10 cellular contexts compared by ENCODE assay signal in genomic region chr20:53581444-53582311, GRCh38. TPM values are rescaled to one million over a fixed set of nuclear protein-coding genes. Genes with fewer than 3 reads are reported as not detected.
A peak's percentile ranks its signal among the peaks of the same experiment; 100 is the strongest.
DNase-seq lines count a peak whose midpoint lies in the region; ATAC-seq and TF ChIP-seq lines count a peak whose summit lies in the region.
"Had no signal": no experiment of that assay in that cellular context is flagged by ENCODE, and none has a peak within 500 bp of the region (broad histone marks: within the 10 kb centered on the region; RNA-seq: fewer than 3 reads in every experiment).

No MANE protein-coding gene starts in this region.

- ATAC-seq in lung (ENCODE audit: insufficient read depth, low FRiP score) (no peak), GM18868 (IDR thresholded peaks at IDR 0.05; ENCODE audit: unreplicated experiment) (no peak), HG03342 (IDR thresholded peaks at IDR 0.05; ENCODE audit: unreplicated experiment) (no peak)

- TF ChIP-seq POLR2A in vagina (IDR thresholded peaks at IDR 0.05): no peak

- peaks cover 82% of the 10 kb centered on the region for H3K4me1 Mint-ChIP-seq in activated T-helper 2 cell treated with anti-CD3 and anti-CD28 coated beads, Interferon-gamma antibody, Interleukin-2, Interleukin-4, amounts not matched to agents 10 μg/mL and 5 μg/mL and 100 μg/mL, durations not matched to agents 14 hours and 24 hours and 36 hours (ENCODE audit: low read depth)

- H3K36me3 ChIP-seq in lung (ENCODE audit: control insufficient read depth in 2 of 2, insufficient read depth in 2 of 2, low read length in 2 of 2) (peaks cover 14 to 18% of the 10 kb centered on the region in 2 donors), vagina (peaks cover 0 to 21% of the 10 kb centered on the region in 2 donors)

- H3K27ac Mint-ChIP-seq in activated T-helper 2 cell treated with anti-CD3 and anti-CD28 coated beads, Interferon-gamma antibody, Interleukin-2, Interleukin-4, amounts not matched to agents 10 μg/mL and 5 μg/mL and 100 μg/mL, durations not matched to agents 14 hours and 24 hours and 36 hours: peak overlapping the region; percentile 73

- intact Hi-C loops in activated T-helper 2 cell treated with anti-CD3 and anti-CD28 coated beads, Interferon-gamma antibody, Interleukin-2, Interleukin-4, amounts not matched to agents 10 μg/mL and 5 μg/mL and 100 μg/mL, durations not matched to agents 14 hours and 24 hours and 36 hours (cut with micrococcal nuclease): no loop called here
- intact Hi-C loops in vagina (cut with DNase I): no loop called here

- TF ChIP-seq CTCF in lung (IDR thresholded peaks at IDR 0.05; ENCODE audit: control extremely low read depth, extremely low read depth) (no peak), vagina (IDR thresholded peaks at IDR 0.05) (no peak)

- H3K4me3 ChIP-seq in lung (no peak overlapping the region), vagina (no peak overlapping the region)

- H3K4me1 ChIP-seq in lung (ENCODE audit: control insufficient read depth in 2 of 2, insufficient read depth in 2 of 2, low read length in 2 of 2) (peaks cover 8 to 17% of the 10 kb centered on the region in 2 donors), vagina (peaks cover 57% of the 10 kb centered on the region)

- peak; percentile 30 for DNase-seq in stimulated activated CD4-positive, alpha-beta T cell treated with anti-CD3 and anti-CD28 coated beads, Interleukin-4, amount 100 ng/mL, for 24 hours
- DNase-seq in stimulated activated CD4-positive, alpha-beta T cell treated with anti-CD3 and anti-CD28 coated beads, Interleukin-2, amount 100 ng/mL, for 48 hours: no peak
- DNase-seq in activated T-helper 2 cell treated with anti-CD3 and anti-CD28 coated beads, Interferon-gamma antibody, Interleukin-2, Interleukin-4, amounts not matched to agents 10 μg/mL and 5 μg/mL and 100 μg/mL, durations not matched to agents 14 hours and 24 hours and 36 hours (ENCODE audit: low spot score): no peak
- DNase-seq in lung (ENCODE audit: low spot score) (peak; percentile 15), vagina (ENCODE audit: extremely low spot score in 2 of 2) (peak in 1 of 2 donors; percentile 81), D341Med (ENCODE audit: low spot score) (no peak)
- DNase-seq: DMS79 treated with DMSO at 0.1 percent for 48 hours, NCI-H510A had no signal

- peaks cover 72% of the 10 kb centered on the region for H3K36me3 Mint-ChIP-seq in activated T-helper 2 cell treated with anti-CD3 and anti-CD28 coated beads, Interferon-gamma antibody, Interleukin-2, Interleukin-4, amounts not matched to agents 10 μg/mL and 5 μg/mL and 100 μg/mL, durations not matched to agents 14 hours and 24 hours and 36 hours (ENCODE audit: low read depth)

- no peaks in the 10 kb centered on the region for H3K9me3 Mint-ChIP-seq in activated T-helper 2 cell treated with anti-CD3 and anti-CD28 coated beads, Interferon-gamma antibody, Interleukin-2, Interleukin-4, amounts not matched to agents 10 μg/mL and 5 μg/mL and 100 μg/mL, durations not matched to agents 14 hours and 24 hours and 36 hours

- no peaks in the 10 kb centered on the region for H3K27me3 ChIP-seq in lung (ENCODE audit: control insufficient read depth, insufficient read depth)
- H3K27me3 ChIP-seq in vagina: no peaks in the 10 kb centered on the region

- H3K27me3 Mint-ChIP-seq in activated T-helper 2 cell treated with anti-CD3 and anti-CD28 coated beads, Interferon-gamma antibody, Interleukin-2, Interleukin-4, amounts not matched to agents 10 μg/mL and 5 μg/mL and 100 μg/mL, durations not matched to agents 14 hours and 24 hours and 36 hours (ENCODE audit: low read depth): no peaks in the 10 kb centered on the region

- WGBS in lung, 2 donors: 76 to 80% methylated on average over 46 of the region's 46 CpGs

- no peaks in the 10 kb centered on the region for H3K9me3 ChIP-seq in lung (ENCODE audit: control insufficient read depth in 2 of 2, insufficient read depth in 1 of 2, low read length in 1 of 2)
- H3K9me3 ChIP-seq in vagina: no peaks in the 10 kb centered on the region

- peak overlapping the region in 1 of 2 donors; percentile 49 for H3K27ac ChIP-seq in lung (ENCODE audit: low read depth in 1 of 2, low read length in 1 of 2)
- H3K27ac ChIP-seq in vagina: peak overlapping the region; percentile 78

- peak overlapping the region; percentile 84 for H3K4me3 Mint-ChIP-seq in activated T-helper 2 cell treated with anti-CD3 and anti-CD28 coated beads, Interferon-gamma antibody, Interleukin-2, Interleukin-4, amounts not matched to agents 10 μg/mL and 5 μg/mL and 100 μg/mL, durations not matched to agents 14 hours and 24 hours and 36 hours (ENCODE audit: low read depth)

RNA-seq across cellular contexts. Expression of gene ZNF217, which starts 12.0 kb away (rescaled TPM):
- 55.4 and 60.6 TPM in 2 replicates for total RNA-seq in activated T-helper 2 cell treated with anti-CD3 and anti-CD28 coated beads, Interferon-gamma antibody, Interleukin-2, Interleukin-4, amounts not matched to agents 10 μg/mL and 5 μg/mL and 100 μg/mL, durations not matched to agents 14 hours and 24 hours and 36 hours
- total RNA-seq in lung (10 to 100 TPM; 32.2 to 32.6 TPM), vagina (30.4 TPM)
- polyA plus RNA-seq in lung: 10 to 100 TPM in 1 of 2 donors, 1 to 10 TPM in 1; 6.0 to 16.8 TPM

Comparison
In these comparisons a context has a peak if more than half of its experiments do, and no peak if none do; other contexts are left out.
1. DNase-seq: peak in stimulated activated CD4-positive, alpha-beta T cell treated with anti-CD3 and anti-CD28 coated beads, Interleukin-4, amount 100 ng/mL, for 24 hours (single experiment) and lung (single experiment); none in stimulated activated CD4-positive, alpha-beta T cell treated with anti-CD3 and anti-CD28 coated beads, Interleukin-2, amount 100 ng/mL, for 48 hours (0 of 2), activated T-helper 2 cell treated with anti-CD3 and anti-CD28 coated beads, Interferon-gamma antibody, Interleukin-2, Interleukin-4, amounts not matched to agents 10 μg/mL and 5 μg/mL and 100 μg/mL, durations not matched to agents 14 hours and 24 hours and 36 hours (single experiment) and D341Med (single experiment).